1 cellular context compared by ENCODE assay signal in the genomic region with DNA sequence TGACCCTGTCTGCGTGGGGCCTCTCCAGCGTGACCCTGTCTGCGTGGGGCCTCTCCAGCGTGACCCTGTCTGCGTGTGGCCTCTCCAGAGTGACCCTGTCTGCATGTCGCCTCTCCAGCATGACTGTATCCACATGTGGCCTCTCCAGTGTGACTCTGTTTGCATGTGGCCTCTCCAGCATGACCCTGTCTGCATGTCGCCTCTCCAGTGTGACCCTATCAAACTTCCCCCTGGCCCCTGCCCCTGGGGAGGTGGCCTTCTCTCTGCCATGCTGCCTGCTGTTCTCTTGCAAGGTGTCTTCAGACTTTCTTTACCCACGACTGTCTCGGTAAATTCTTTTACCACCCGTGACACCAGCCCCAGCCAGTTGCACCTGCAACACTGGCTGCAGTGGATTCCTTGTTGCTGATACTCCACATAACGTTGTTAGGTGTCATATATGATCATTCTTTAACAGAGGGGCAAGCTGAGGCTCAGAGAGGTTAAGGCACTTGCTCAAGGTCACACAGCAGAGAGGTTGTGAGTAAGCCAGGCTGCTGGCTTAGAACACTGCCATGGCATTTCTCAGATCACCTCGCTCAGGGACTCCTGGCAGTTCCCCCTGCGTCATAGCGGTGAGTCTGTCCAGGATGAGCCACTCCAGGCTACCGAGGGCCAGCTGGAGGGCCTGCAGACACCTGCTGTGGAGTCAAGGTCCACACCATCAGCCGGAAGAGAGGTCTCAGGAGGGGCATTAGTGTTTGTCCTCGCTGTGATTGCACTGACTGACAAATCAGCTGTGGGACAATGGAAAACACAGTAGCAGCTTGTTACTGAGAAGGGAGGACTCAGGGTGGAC.
TF ChIP-seq lines count a peak whose summit lies in the region.

No MANE protein-coding gene starts in this region.

TF ChIP-seq in K562, 482 proteins besides CTCF, POLR2A, EP300 and RAD21:
- peak; percentile 32 for TF ChIP-seq RBM25 (IDR thresholded peaks at IDR 0.05; ENCODE audit: low read depth, low read length, severe bottlenecking)
- TF ChIP-seq ZFP36 (IDR thresholded peaks at IDR 0.05; ENCODE audit: low read depth, low read length, partially characterized antibody) = peak; percentile 40
- 0 out of 2 replicates have a peak, but pooled peaks have one; percentile 34 for TF ChIP-seq BCOR (IDR thresholded peaks at IDR 0.05)
TF ChIP-seq in K562: peak in this region for 3; not testable (repeated sequence) for 479.
